In genomic region chr10:71736570-71737355, GRCh38 we compare ENCODE assay signal across 9 cellular contexts. TPM values are rescaled to one million over a fixed set of nuclear protein-coding genes. Genes with fewer than 3 reads are reported as not detected.
A peak's percentile ranks its signal among the peaks of the same experiment; 100 is the strongest.
DNase-seq lines count a peak whose midpoint lies in the region; TF ChIP-seq lines count a peak whose summit lies in the region.
"Had no signal": no experiment of that assay in that cellular context is flagged by ENCODE, and none has a peak within 500 bp of the region (broad histone marks: within the 10 kb centered on the region; RNA-seq: fewer than 3 reads in every experiment).

No MANE protein-coding gene starts in this region.

- peaks cover 3% of the 10 kb centered on the region for H3K36me3 ChIP-seq in A673 (ENCODE audit: insufficient read depth, low read length, poor library complexity, severe bottlenecking)
- no peaks in the 10 kb centered on the region for H3K36me3 ChIP-seq in HEK293 (ENCODE audit: control insufficient read depth in 2 of 2, insufficient read depth in 1 of 2, low read length in 2 of 2)
- H3K36me3 ChIP-seq in mucosa of stomach (ENCODE audit: control insufficient read depth, insufficient read depth, low read length) = no peaks in the 10 kb centered on the region

- CTCF ChIA-PET in A673 (lab: Charles Lee) = no interaction called here
- CTCF ChIA-PET in HEK293 (lab: Yijun Ruan, JAX) = interaction anchor here (0.6 to 0.9 kb wide), 4 partner anchors 8 to 454 kb away, joined by 3 read pairs; no protein-coding TSS in a partner anchor

- H3K27ac Mint-ChIP-seq in activated T-helper 2 cell treated with anti-CD3 and anti-CD28 coated beads, Interferon-gamma antibody, Interleukin-2, Interleukin-4, amounts not matched to agents 10 μg/mL and 5 μg/mL and 100 μg/mL, durations not matched to agents 14 hours and 24 hours and 36 hours = peak overlapping the region; percentile 96

- H3K9ac ChIP-seq in mucosa of stomach (ENCODE audit: low read length) = peak overlapping the region; percentile 45

- H3K27me3 Mint-ChIP-seq in activated T-helper 2 cell treated with anti-CD3 and anti-CD28 coated beads, Interferon-gamma antibody, Interleukin-2, Interleukin-4, amounts not matched to agents 10 μg/mL and 5 μg/mL and 100 μg/mL, durations not matched to agents 14 hours and 24 hours and 36 hours (ENCODE audit: low read depth) = no peaks in the 10 kb centered on the region

- H3K9me3 ChIP-seq in A673 (ENCODE audit: low read depth, low read length, poor library complexity, severe bottlenecking) (no peaks in the 10 kb centered on the region), HEK293 (ENCODE audit: control insufficient read depth, insufficient read depth, low read depth, low read length) (no peaks in the 10 kb centered on the region), mucosa of stomach (ENCODE audit: control insufficient read depth, low read length) (no peaks in the 10 kb centered on the region)

- intact Hi-C loops in A673 (cut with micrococcal nuclease; ENCODE audit: unreplicated experiment) = no loop called here
- intact Hi-C loops in activated T-helper 2 cell treated with anti-CD3 and anti-CD28 coated beads, Interferon-gamma antibody, Interleukin-2, Interleukin-4, amounts not matched to agents 10 μg/mL and 5 μg/mL and 100 μg/mL, durations not matched to agents 14 hours and 24 hours and 36 hours (cut with micrococcal nuclease) = loop anchor here (1.0 kb wide), 2 partner anchors 10 to 12 kb away; no protein-coding TSS in a partner anchor

- BruUV-seq in A673 (replicated peaks; lab: Mats Ljungman, UMichigan) = no TSS peak

- POLR2A ChIA-PET in A673 (lab: Charles Lee; ENCODE audit: low non-redundant PET) = no interaction called here
- POLR2A ChIA-PET in HEK293 (lab: Yijun Ruan, JAX) = no interaction called here

- H3K36me3 Mint-ChIP-seq in activated T-helper 2 cell treated with anti-CD3 and anti-CD28 coated beads, Interferon-gamma antibody, Interleukin-2, Interleukin-4, amounts not matched to agents 10 μg/mL and 5 μg/mL and 100 μg/mL, durations not matched to agents 14 hours and 24 hours and 36 hours (ENCODE audit: low read depth) = no peaks in the 10 kb centered on the region

- peaks cover 79% of the 10 kb centered on the region for H3K4me1 Mint-ChIP-seq in activated T-helper 2 cell treated with anti-CD3 and anti-CD28 coated beads, Interferon-gamma antibody, Interleukin-2, Interleukin-4, amounts not matched to agents 10 μg/mL and 5 μg/mL and 100 μg/mL, durations not matched to agents 14 hours and 24 hours and 36 hours (ENCODE audit: low read depth)

- H3K4me3 ChIP-seq in A673 (ENCODE audit: low read depth, low read length, poor library complexity, severe bottlenecking) = no peak overlapping the region
- no peak overlapping the region for H3K4me3 ChIP-seq in HEK293 (ENCODE audit: low read depth, low read length)
- H3K4me3 ChIP-seq in mucosa of stomach (ENCODE audit: low read length) = no peak overlapping the region

- DNase-seq in A673 (ENCODE audit: low spot score) = peak; percentile 23
- no peak for DNase-seq in activated T-helper 2 cell treated with anti-CD3 and anti-CD28 coated beads, Interferon-gamma antibody, Interleukin-2, Interleukin-4, amounts not matched to agents 10 μg/mL and 5 μg/mL and 100 μg/mL, durations not matched to agents 14 hours and 24 hours and 36 hours (ENCODE audit: low spot score)
- no peak for DNase-seq in H4 (ENCODE audit: low spot score)
- no peak for DNase-seq in activated gamma-delta T cell (lab: John Stamatoyannopoulos, UW)
- no peak for DNase-seq in occipital lobe (lab: John Stamatoyannopoulos, UW)
- no peak for DNase-seq in RKO (ENCODE audit: low spot score)
- DNase-seq: NCI-H526 treated with DMSO at 0.1 percent for 48 hours had no signal

- H3K4me1 ChIP-seq in A673 (ENCODE audit: insufficient read depth, low read length, poor library complexity, severe bottlenecking) (no peaks in the 10 kb centered on the region), HEK293 (ENCODE audit: control insufficient read depth, insufficient read depth, low read length) (no peaks in the 10 kb centered on the region), mucosa of stomach (ENCODE audit: control insufficient read depth, insufficient read depth, low read length) (peaks cover 42% of the 10 kb centered on the region)

- no peaks in the 10 kb centered on the region for H3K9me3 Mint-ChIP-seq in activated T-helper 2 cell treated with anti-CD3 and anti-CD28 coated beads, Interferon-gamma antibody, Interleukin-2, Interleukin-4, amounts not matched to agents 10 μg/mL and 5 μg/mL and 100 μg/mL, durations not matched to agents 14 hours and 24 hours and 36 hours

- TF ChIP-seq CTCF in A673 (conservative IDR thresholded peaks at IDR 0.05; ENCODE audit: low read depth, low read length) (no peak), HEK293 (tag by site-specific recombination; IDR thresholded peaks at IDR 0.05) (no peak)

- no peaks in the 10 kb centered on the region for H3K27me3 ChIP-seq in A673 (replicated peaks; ENCODE audit: insufficient read depth, low read depth, low read length, poor library complexity)
- H3K27me3 ChIP-seq in mucosa of stomach (ENCODE audit: control insufficient read depth, insufficient read depth, low read length) = no peaks in the 10 kb centered on the region

- H3K27ac ChIP-seq in A673 (ENCODE audit: low read depth, low read length, poor library complexity, severe bottlenecking) (no peak overlapping the region), HEK293 (ENCODE audit: extremely low read depth, low read depth, low read length) (no peak overlapping the region; the same call in 1 of the 2 replicates)

- H3K4me3 Mint-ChIP-seq in activated T-helper 2 cell treated with anti-CD3 and anti-CD28 coated beads, Interferon-gamma antibody, Interleukin-2, Interleukin-4, amounts not matched to agents 10 μg/mL and 5 μg/mL and 100 μg/mL, durations not matched to agents 14 hours and 24 hours and 36 hours (ENCODE audit: low read depth) = peak overlapping the region; percentile 23

TF ChIP-seq in HEK293, 187 proteins besides CTCF, POLR2A, EP300 and RAD21 (continues in another document):
- TF ChIP-seq ZBTB44 (tag by site-specific recombination; IDR thresholded peaks at IDR 0.05) = no peak
- no peak for TF ChIP-seq ZNF530 (tag by site-specific recombination; IDR thresholded peaks at IDR 0.05; ENCODE audit: low read depth)
- TF ChIP-seq KLF1 (tag by site-specific recombination; IDR thresholded peaks at IDR 0.05) = no peak
- no peak for TF ChIP-seq ZNF18 (tag by site-specific recombination; IDR thresholded peaks at IDR 0.05)
- TF ChIP-seq, protein P1, sequence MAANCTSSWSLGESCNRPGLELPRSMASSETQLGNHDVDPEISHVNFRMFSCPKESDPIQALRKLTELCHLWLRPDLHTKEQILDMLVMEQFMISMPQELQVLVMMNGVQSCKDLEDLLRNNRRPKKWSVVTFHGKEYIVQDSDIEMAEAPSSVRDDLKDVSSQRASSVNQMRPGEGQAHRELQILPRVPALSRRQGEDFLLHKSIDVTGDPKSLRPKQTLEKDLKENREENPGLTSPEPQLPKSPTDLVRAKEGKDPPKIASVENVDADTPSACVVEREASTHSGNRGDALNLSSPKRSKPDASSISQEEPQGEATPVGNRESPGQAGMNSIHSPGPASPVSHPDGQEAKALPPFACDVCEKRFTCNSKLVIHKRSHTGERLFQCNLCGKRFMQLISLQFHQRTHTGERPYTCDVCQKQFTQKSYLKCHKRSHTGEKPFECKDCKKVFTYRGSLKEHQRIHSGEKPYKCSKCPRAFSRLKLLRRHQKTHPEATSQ (tag by site-specific recombination; IDR thresholded peaks at IDR 0.05) = no peak
- TF ChIP-seq ZNF510 (tag by site-specific recombination; IDR thresholded peaks at IDR 0.05; ENCODE audit: insufficient replicate concordance) = no peak
- peak; percentile 95 for TF ChIP-seq ZIC2 (tag by site-specific recombination; IDR thresholded peaks at IDR 0.05)
- TF ChIP-seq ZNF514 (tag by site-specific recombination; IDR thresholded peaks at IDR 0.05) = no peak
- no peak for TF ChIP-seq ZNF324 (tag by site-specific recombination; IDR thresholded peaks at IDR 0.05)
- no peak for TF ChIP-seq ZNF549 (tag by site-specific recombination; IDR thresholded peaks at IDR 0.05)

RNA-seq across cellular contexts. Expression of gene C10orf105, which starts 17.2 kb away (rescaled TPM):
- not detected in 2 replicates for total RNA-seq in A673 (2021)
- 0.11 and 0.18 TPM in 2 replicates for total RNA-seq in activated T-helper 2 cell treated with anti-CD3 and anti-CD28 coated beads, Interferon-gamma antibody, Interleukin-2, Interleukin-4, amounts not matched to agents 10 μg/mL and 5 μg/mL and 100 μg/mL, durations not matched to agents 14 hours and 24 hours and 36 hours
- total RNA-seq in H4 (2014; rRNA removed; shearing (Covaris generic)) = not detected in 2 replicates
- total RNA-seq in occipital lobe = under 0.01 TPM

RNA-seq across cellular contexts. Expression of gene VSIR, which starts 36.6 kb away (rescaled TPM):
- total RNA-seq in A673 (2021) = not detected in 2 replicates
- 56.5 and 61.9 TPM in 2 replicates for total RNA-seq in activated T-helper 2 cell treated with anti-CD3 and anti-CD28 coated beads, Interferon-gamma antibody, Interleukin-2, Interleukin-4, amounts not matched to agents 10 μg/mL and 5 μg/mL and 100 μg/mL, durations not matched to agents 14 hours and 24 hours and 36 hours
- total RNA-seq in H4 (2014; rRNA removed; shearing (Covaris generic)) = 0.81 and 1.0 TPM in 2 replicates
- total RNA-seq in occipital lobe = 8.1 TPM
